ENCODE assay signal across 25 cellular contexts in genomic region chr1:201515062-201515750, GRCh38. TPM values are rescaled to one million over a fixed set of nuclear protein-coding genes. Genes with fewer than 3 reads are reported as not detected.
A peak's percentile ranks its signal among the peaks of the same experiment; 100 is the strongest.
DNase-seq lines count a peak whose midpoint lies in the region; ATAC-seq and TF ChIP-seq lines count a peak whose summit lies in the region.
"Had no signal": no experiment of that assay in that cellular context is flagged by ENCODE, and none has a peak within 500 bp of the region (broad histone marks: within the 10 kb centered on the region; RNA-seq: fewer than 3 reads in every experiment).

No MANE protein-coding gene starts in this region.

- H3K9me3 Mint-ChIP-seq in Calu3 (ENCODE audit: low read depth, unreplicated experiment) (no peaks in the 10 kb centered on the region), progenitor cell of endocrine pancreas (ENCODE audit: low read depth) (no peaks in the 10 kb centered on the region)
- H3K9me3 Mint-ChIP-seq in activated CD4-positive, alpha-beta T cell treated with anti-CD3 and anti-CD28 coated beads, Interleukin-2, amount 10 ng/mL, durations not matched to agents 24 days and 14 days, result no peaks in the 10 kb centered on the region
- H3K9me3 Mint-ChIP-seq: CD8-positive, alpha-beta memory T cell had no signal

- H3K9ac ChIP-seq in SK-N-MC (ENCODE audit: insufficient read length), result peak overlapping the region; percentile 15
- H3K9ac ChIP-seq: BLaER1 treated with 17β-estradiol and CSF1 and Interleukin-3, amounts not matched to agents 10 nM and 100 nM; SK-N-SH had no signal

- 40 to 41% methylated on average over 9 of the region's 9 CpGs for WGBS in body of pancreas, 2 donors

- H3K4me1 Mint-ChIP-seq in Calu3 (ENCODE audit: low read depth, unreplicated experiment), result peaks cover 53% of the 10 kb centered on the region
- peaks cover 48% of the 10 kb centered on the region for H3K4me1 Mint-ChIP-seq in progenitor cell of endocrine pancreas (ENCODE audit: low read depth)
- H3K4me1 Mint-ChIP-seq in activated CD4-positive, alpha-beta T cell treated with anti-CD3 and anti-CD28 coated beads, Interleukin-2, amount 10 ng/mL, durations not matched to agents 24 days and 14 days, result peaks cover 7% of the 10 kb centered on the region

- ATAC-seq in body of pancreas (no peak), GM18498 (IDR thresholded peaks at IDR 0.05; ENCODE audit: unreplicated experiment) (no peak)
- ATAC-seq: A549 had no signal

- CTCF ChIA-PET in Calu3 (lab: Charles Lee), result interaction anchor here (0.5 to 7.0 kb wide), 7 partner anchors 12 to 896 kb away, joined by 3 to 172 read pairs (median 4); no protein-coding TSS in a partner anchor

- H3K4me3 Mint-ChIP-seq in Calu3 (ENCODE audit: low read depth, unreplicated experiment) (peak overlapping the region; percentile 42), progenitor cell of endocrine pancreas (ENCODE audit: low read depth) (peak overlapping the region; percentile 15)
- no peak overlapping the region for H3K4me3 Mint-ChIP-seq in activated CD4-positive, alpha-beta T cell treated with anti-CD3 and anti-CD28 coated beads, Interleukin-2, amount 10 ng/mL, durations not matched to agents 24 days and 14 days
- H3K4me3 Mint-ChIP-seq: CD8-positive, alpha-beta memory T cell had no signal

- H3K9me3 ChIP-seq in SK-N-MC (ENCODE audit: low read depth, low read length) (no peaks in the 10 kb centered on the region), body of pancreas (no peaks in the 10 kb centered on the region)
- H3K9me3 ChIP-seq: A549; BLaER1 treated with 17β-estradiol and CSF1 and Interleukin-3, amounts not matched to agents 10 nM and 100 nM; MG63; SK-N-SH had no signal

- BruUV-seq in Calu3 (replicated peaks; lab: Mats Ljungman, UMichigan), result no TSS peak

- peaks cover 45% of the 10 kb centered on the region for H3K4me1 ChIP-seq in body of pancreas

- H3K4me3 ChIP-seq in SK-N-MC (no peak overlapping the region), body of pancreas (no peak overlapping the region)
- H3K4me3 ChIP-seq: A549; BLaER1 treated with 17β-estradiol and CSF1 and Interleukin-3, amounts not matched to agents 10 nM and 100 nM; MG63 had no signal

- H3K27me3 ChIP-seq in body of pancreas, result no peaks in the 10 kb centered on the region
- H3K27me3 ChIP-seq: BLaER1 treated with 17β-estradiol and CSF1 and Interleukin-3, amounts not matched to agents 10 nM and 100 nM; MG63 had no signal

- H3K27ac ChIP-seq in SK-N-MC (peak overlapping the region; percentile 98), body of pancreas (peak overlapping the region in 3 of 4 donors; percentile 3 to 25 (median 10))
- H3K27ac ChIP-seq: A549; BLaER1 treated with 17β-estradiol and CSF1 and Interleukin-3, amounts not matched to agents 10 nM and 100 nM; HL-60 had no signal

- H3K36me3 ChIP-seq in SK-N-MC (ENCODE audit: insufficient read depth, low read length), result no peaks in the 10 kb centered on the region
- no peaks in the 10 kb centered on the region for H3K36me3 ChIP-seq in body of pancreas (replicated peaks in 1 of 2; ENCODE audit: insufficient read depth in 1 of 2, low read depth in 2 of 2)
- H3K36me3 ChIP-seq: BLaER1 treated with 17β-estradiol and CSF1 and Interleukin-3, amounts not matched to agents 10 nM and 100 nM; MG63 had no signal

- H3K36me3 Mint-ChIP-seq in Calu3 (ENCODE audit: insufficient read depth, unreplicated experiment) (peaks cover 10% of the 10 kb centered on the region), progenitor cell of endocrine pancreas (ENCODE audit: insufficient read depth) (no peaks in the 10 kb centered on the region)
- no peaks in the 10 kb centered on the region for H3K36me3 Mint-ChIP-seq in activated CD4-positive, alpha-beta T cell treated with anti-CD3 and anti-CD28 coated beads, Interleukin-2, amount 10 ng/mL, durations not matched to agents 24 days and 14 days (ENCODE audit: low read depth)

- no peak for TF ChIP-seq POLR2A in body of pancreas (IDR thresholded peaks at IDR 0.05)

- H3K27me3 Mint-ChIP-seq in Calu3 (ENCODE audit: unreplicated experiment) (no peaks in the 10 kb centered on the region), progenitor cell of endocrine pancreas (no peaks in the 10 kb centered on the region)
- no peaks in the 10 kb centered on the region for H3K27me3 Mint-ChIP-seq in activated CD4-positive, alpha-beta T cell treated with anti-CD3 and anti-CD28 coated beads, Interleukin-2, amount 10 ng/mL, durations not matched to agents 24 days and 14 days

- peak overlapping the region; percentile 45 for H3K27ac Mint-ChIP-seq in Calu3 (ENCODE audit: unreplicated experiment)
- H3K27ac Mint-ChIP-seq in progenitor cell of endocrine pancreas, result peak overlapping the region; percentile 84
- no peak overlapping the region for H3K27ac Mint-ChIP-seq in activated CD4-positive, alpha-beta T cell treated with anti-CD3 and anti-CD28 coated beads, Interleukin-2, amount 10 ng/mL, durations not matched to agents 24 days and 14 days

- intact Hi-C loops in Calu3 (cut with micrococcal nuclease; ENCODE audit: unreplicated experiment) (no loop called here), body of pancreas (cut with DNase I) (loop anchor here (5.0 kb wide), 1 partner anchor 33 kb away; no protein-coding TSS in a partner anchor)
- intact Hi-C loops in activated CD4-positive, alpha-beta T cell treated with anti-CD3 and anti-CD28 coated beads, Interleukin-2, amount 10 ng/mL, durations not matched to agents 24 days and 14 days (cut with micrococcal nuclease), result no loop called here

- no peak for DNase-seq in Calu3
- no peak for DNase-seq in SK-N-MC (ENCODE audit: low read depth, low spot score)
- DNase-seq in body of pancreas, result no peak
- no peak for DNase-seq in progenitor cell of endocrine pancreas (ENCODE audit: low spot score, unreplicated experiment)
- DNase-seq in DMS153 (lab: John Stamatoyannopoulos, UW), result no peak
- no peak for DNase-seq in NCI-H82 treated with DMSO at 0.1 percent for 48 hours (lab: John Stamatoyannopoulos, UW; ENCODE audit: unreplicated experiment)
- no peak for DNase-seq in activated CD4-positive, alpha-beta T cell treated with anti-CD3 and anti-CD28 coated beads, Interleukin-2, amount 10 ng/mL, durations not matched to agents 24 days and 14 days
- DNase-seq: CD8-positive, alpha-beta memory T cell; DMS79 treated with DMSO at 0.1 percent for 48 hours; HCEC 1CT; IMR-90; Karpas-422; MG63; NCI-H1048; NCI-H1436 treated with DMSO at 0.1 percent for 48 hours; NCI-H2029 treated with DMSO at 0.1 percent for 48 hours; NCI-H2171 treated with DMSO at 0.1 percent for 48 hours; NCI-H446 treated with DMSO at 0.1 percent for 48 hours; SHP77; SK-N-SH had no signal

- TF ChIP-seq CTCF in Calu3 (IDR thresholded peaks at IDR 0.05; ENCODE audit: unreplicated experiment) (no peak), body of pancreas (IDR thresholded peaks at IDR 0.05) (no peak), progenitor cell of endocrine pancreas (IDR thresholded peaks at IDR 0.05; ENCODE audit: unreplicated experiment) (no peak)

RNA-seq across cellular contexts. Expression of gene CSRP1, which starts 8.3 kb away (rescaled TPM):
- total RNA-seq in Calu3 (2022) (69.9 and 73.5 TPM in 2 replicates), body of pancreas (100 to 1,000 TPM; 127 to 245 TPM), progenitor cell of endocrine pancreas (19.4 and 23.2 TPM in 2 replicates)
- 59.0 and 60.6 TPM in 2 replicates for total RNA-seq in activated CD4-positive, alpha-beta T cell treated with anti-CD3 and anti-CD28 coated beads, Interleukin-2, amount 10 ng/mL, durations not matched to agents 24 days and 14 days

RNA-seq across cellular contexts. Expression of gene NAV1, which starts 23.7 kb away (rescaled TPM):
- 13.1 and 24.8 TPM in 2 replicates for total RNA-seq in Calu3 (2022)
- 10 to 100 TPM; 11.5 to 13.7 TPM for total RNA-seq in body of pancreas
- total RNA-seq in progenitor cell of endocrine pancreas, result 53.4 and 55.2 TPM in 2 replicates
- 0.40 and 1.1 TPM in 2 replicates for total RNA-seq in activated CD4-positive, alpha-beta T cell treated with anti-CD3 and anti-CD28 coated beads, Interleukin-2, amount 10 ng/mL, durations not matched to agents 24 days and 14 days

RNA-seq across cellular contexts. Expression of gene PHLDA3, which starts 46.2 kb away (rescaled TPM):
- 31.1 and 36.7 TPM in 2 replicates for total RNA-seq in Calu3 (2022)
- total RNA-seq in body of pancreas, result 10 to 100 TPM; 25.2 to 48.8 TPM
- 21.2 and 31.3 TPM in 2 replicates for total RNA-seq in progenitor cell of endocrine pancreas
- total RNA-seq in activated CD4-positive, alpha-beta T cell treated with anti-CD3 and anti-CD28 coated beads, Interleukin-2, amount 10 ng/mL, durations not matched to agents 24 days and 14 days, result 11.7 and 12.0 TPM in 2 replicates
- total RNA-seq: OCI-LY7 had no signal
